Comparison of ENCODE assay signal across 24 cellular contexts in genomic region chr11:44938066-44938691, GRCh38.
"Had no signal": no experiment of that assay in that cellular context is flagged by ENCODE, and none has a peak within 500 bp of the region (broad histone marks: within the 10 kb centered on the region; RNA-seq: fewer than 3 reads in every experiment).

No MANE protein-coding gene starts in this region.

- H3K27ac ChIP-seq: epithelial cell of prostate, esophagus squamous epithelium, left ventricle myocardium inferior, pancreas, prostate gland, sigmoid colon, tibial nerve had no signal

- H3K36me3 ChIP-seq: prostate gland, sigmoid colon had no signal

- DNase-seq: activated CD4-positive, alpha-beta memory T cell treated with anti-CD3 and anti-CD28 coated beads, Interleukin-2, amount 10 ng/mL, durations not matched to agents 7 days and 5 days; activated CD4-positive, alpha-beta T cell treated with anti-CD3 and anti-CD28 coated beads for 48 hours; activated gamma-delta T cell treated with Interleukin-2 at 50 U/mL for 16 hours; activated naive CD4-positive, alpha-beta T cell treated with anti-CD3 and anti-CD28 coated beads, Interleukin-2, amount 50 U/mL, for 16 hours; activated T-cell treated with anti-CD3 and anti-CD28 coated beads, Interleukin-2, amount 50 U/mL, for 4 hours; dermis blood vessel endothelial cell; effector CD8-positive, alpha-beta T cell; esophagus squamous epithelium; foreskin melanocyte; islet precursor cell; left ventricle myocardium inferior; retina; sigmoid colon; small intestine; stimulated activated naive CD4-positive, alpha-beta T cell; T-helper 1 cell had no signal

- H3K9me3 ChIP-seq: esophagus squamous epithelium, left ventricle myocardium inferior, neutrophil, pancreas, prostate gland, sigmoid colon, tibial nerve had no signal

- H3K27me3 ChIP-seq: esophagus squamous epithelium, neutrophil, pancreas, sigmoid colon, tibial nerve had no signal

- ATAC-seq: activated CD4-positive, CD25-positive, alpha-beta regulatory T cell treated with anti-CD3 and anti-CD28 coated beads, Interleukin-2, amount 50 U/mL, for 24 hours; activated T-cell treated with anti-CD3 and anti-CD28 coated beads, Interleukin-2, amount 50 U/mL, for 4 hours; activated T-helper 17 cell treated with anti-CD3 and anti-CD28 coated beads, Interleukin-2, amount 50 U/mL, for 72 hours; pancreas had no signal

- H3K4me3 ChIP-seq: esophagus squamous epithelium, left ventricle myocardium inferior, lung, pancreas, prostate gland, sigmoid colon, tibial nerve had no signal

- H3K4me1 ChIP-seq: prostate gland had no signal
